ENCODE assay signal across 1 cellular context in the genomic region with DNA sequence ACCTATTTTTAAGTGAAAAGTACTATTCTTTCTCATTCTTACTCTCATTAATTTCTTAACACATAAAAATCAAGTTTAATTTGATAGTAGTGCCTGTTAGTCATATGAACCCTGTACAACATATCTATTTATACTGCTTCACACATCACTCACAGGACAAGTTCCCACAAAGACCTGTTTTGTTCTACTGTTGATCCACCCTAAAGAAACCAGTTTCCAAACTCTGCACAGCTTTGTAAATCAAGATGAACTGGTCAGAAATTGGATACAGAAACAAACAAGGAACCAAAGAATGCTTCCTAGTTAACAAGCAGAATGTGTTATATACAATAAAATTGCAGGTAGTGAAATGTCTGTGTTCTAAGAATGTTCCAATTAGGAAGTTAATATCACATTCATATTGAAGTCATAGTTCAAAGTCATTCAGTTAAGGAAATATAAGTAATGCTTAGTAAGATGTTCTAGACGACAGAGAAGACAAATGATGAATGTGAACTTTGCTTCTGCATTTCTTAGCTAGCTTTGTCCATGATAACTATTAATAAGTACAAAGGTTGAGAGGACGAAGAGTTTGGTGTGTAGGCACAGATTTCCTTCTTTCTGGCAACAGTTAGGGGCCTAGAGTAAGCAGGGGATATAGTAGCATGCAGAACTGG.
A peak's percentile ranks its signal among the peaks of the same experiment; 100 is the strongest.
TF ChIP-seq lines count a peak whose summit lies in the region.

No MANE protein-coding gene starts in this region.

TF ChIP-seq in HCT116, 20 proteins besides CTCF, POLR2A, EP300 and RAD21:
- TF ChIP-seq SIN3A (IDR thresholded peaks at IDR 0.05; ENCODE audit: low read depth) (no peak), CEBPB (IDR thresholded peaks at IDR 0.05; ENCODE audit: low read depth) (no peak; the same call in 1 of the 2 replicates), JUND (IDR thresholded peaks at IDR 0.05) (0 out of 2 replicates have a peak, but pooled peaks have one; percentile 10), SP1 (IDR thresholded peaks at IDR 0.05; ENCODE audit: low read depth) (peak; percentile 45; the same call in 1 of the 2 replicates), YY1 (IDR thresholded peaks at IDR 0.05; ENCODE audit: extremely low read depth, insufficient replicate concordance, low read depth, low read length) (no peak), FOSL1 (IDR thresholded peaks at IDR 0.05; ENCODE audit: low read depth) (no peak), POLR2AphosphoS5 (IDR thresholded peaks at IDR 0.05; ENCODE audit: low read depth, low read length) (no peak)
- TF ChIP-seq, protein P1, sequence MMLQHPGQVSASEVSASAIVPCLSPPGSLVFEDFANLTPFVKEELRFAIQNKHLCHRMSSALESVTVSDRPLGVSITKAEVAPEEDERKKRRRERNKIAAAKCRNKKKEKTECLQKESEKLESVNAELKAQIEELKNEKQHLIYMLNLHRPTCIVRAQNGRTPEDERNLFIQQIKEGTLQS (IDR thresholded peaks at IDR 0.05): no peak
